8 cellular contexts compared by ENCODE assay signal in the genomic region with DNA sequence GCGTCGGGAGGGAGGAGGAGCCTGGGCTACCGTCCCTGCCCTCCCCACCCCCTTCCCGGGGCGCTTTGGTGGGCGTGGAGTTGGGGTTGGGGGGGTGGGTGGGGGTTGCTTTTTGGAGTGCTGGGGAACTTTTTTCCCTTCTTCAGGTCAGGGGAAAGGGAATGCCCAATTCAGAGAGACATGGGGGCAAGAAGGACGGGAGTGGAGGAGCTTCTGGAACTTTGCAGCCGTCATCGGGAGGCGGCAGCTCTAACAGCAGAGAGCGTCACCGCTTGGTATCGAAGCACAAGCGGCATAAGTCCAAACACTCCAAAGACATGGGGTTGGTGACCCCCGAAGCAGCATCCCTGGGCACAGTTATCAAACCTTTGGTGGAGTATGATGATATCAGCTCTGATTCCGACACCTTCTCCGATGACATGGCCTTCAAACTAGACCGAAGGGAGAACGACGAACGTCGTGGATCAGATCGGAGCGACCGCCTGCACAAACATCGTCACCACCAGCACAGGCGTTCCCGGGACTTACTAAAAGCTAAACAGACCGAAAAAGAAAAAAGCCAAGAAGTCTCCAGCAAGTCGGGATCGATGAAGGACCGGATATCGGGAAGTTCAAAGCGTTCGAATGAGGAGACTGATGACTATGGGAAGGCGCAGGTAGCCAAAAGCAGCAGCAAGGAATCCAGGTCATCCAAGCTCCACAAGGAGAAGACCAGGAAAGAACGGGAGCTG. TPM values are rescaled to one million over a fixed set of nuclear protein-coding genes. Genes with fewer than 3 reads are reported as not detected.
DNase-seq lines count a peak whose midpoint lies in the region; ATAC-seq and TF ChIP-seq lines count a peak whose summit lies in the region.

No MANE protein-coding gene starts in this region.

- WGBS in stomach, 5 donors: 0 to 1% (median 0%) methylated on average over 28 to 37 of the region's 37 CpGs

- no peak for TF ChIP-seq POLR2A in stomach (IDR thresholded peaks at IDR 0.05)

- peak overlapping the region; percentile 98 for H3K4me3 ChIP-seq in AG04450 (ENCODE audit: low read depth, low read length)
- H3K4me3 ChIP-seq in effector memory CD4-positive, alpha-beta T cell (ENCODE audit: insufficient read depth, low read depth, low read length, poor library complexity, severe bottlenecking): peak overlapping the region; percentile 88
- H3K4me3 ChIP-seq in stomach: peak overlapping the region; percentile 75 to 98 (median 96)

- peaks cover 4% of the 10 kb centered on the region for H3K36me3 ChIP-seq in effector memory CD4-positive, alpha-beta T cell (ENCODE audit: control insufficient read depth, insufficient read depth, low read length)
- H3K36me3 ChIP-seq in stomach: peaks cover 0 to 11% (median under 1%) of the 10 kb centered on the region in 4 donors

- peaks cover 16% of the 10 kb centered on the region for H3K4me1 ChIP-seq in effector memory CD4-positive, alpha-beta T cell (ENCODE audit: control insufficient read depth, insufficient read depth, low read length, poor library complexity, severe bottlenecking)
- H3K4me1 ChIP-seq in stomach: peaks cover 21 to 46% (median 38%) of the 10 kb centered on the region in 4 donors

- H3K9me3 Mint-ChIP-seq in WTC11 (no peaks in the 10 kb centered on the region), memory B cell (peaks cover 1% of the 10 kb centered on the region)

- intact Hi-C loops in stomach (cut with DNase I; ENCODE audit: low total_unique reads): no loop called here

- TF ChIP-seq CTCF in AG04450 (IDR thresholded peaks at IDR 0.05; ENCODE audit: low read depth, low read length) (no peak), WTC11 (IDR thresholded peaks at IDR 0.05) (no peak), stomach (IDR thresholded peaks at IDR 0.05) (no peak)

- H3K36me3 Mint-ChIP-seq in WTC11 (peaks cover under 1% of the 10 kb centered on the region; the same call in 1 of the 2 replicates), memory B cell (peaks cover 8% of the 10 kb centered on the region)

- H3K4me1 Mint-ChIP-seq in WTC11: peaks cover 26% of the 10 kb centered on the region
- peaks cover 18% of the 10 kb centered on the region for H3K4me1 Mint-ChIP-seq in memory B cell

- POLR2A ChIA-PET in AG04450 (lab: Yijun Ruan, JAX) (interaction anchor here (0.6 to 2.3 kb wide), 3 partner anchors 11 to 43 kb away, joined by 3 to 45 read pairs (median 6); a partner anchor contains a TSS), WTC11 (lab: Charles Lee) (interaction anchor here (1.0 to 2.2 kb wide), 4 partner anchors 9 to 227 kb away, joined by 3 to 23 read pairs (median 4); a partner anchor contains a TSS)

- peak overlapping the region; percentile 93 for H3K4me3 Mint-ChIP-seq in WTC11
- H3K4me3 Mint-ChIP-seq in memory B cell: peak overlapping the region; percentile 94

- H3K27me3 ChIP-seq in AG04450 (ENCODE audit: control insufficient read depth, insufficient read depth, low read length): no peaks in the 10 kb centered on the region
- H3K27me3 ChIP-seq in effector memory CD4-positive, alpha-beta T cell (replicated peaks; ENCODE audit: control insufficient read depth, insufficient read depth, low read length, poor library complexity, severe bottlenecking): no peaks in the 10 kb centered on the region
- H3K27me3 ChIP-seq in stomach: no peaks in the 10 kb centered on the region

- no peak for DNase-seq in AG04450 (ENCODE audit: low read depth, low spot score)
- peak; percentile 9 for DNase-seq in WTC11 (ENCODE audit: low spot score)
- no peak for DNase-seq in effector memory CD4-positive, alpha-beta T cell
- no peak for DNase-seq in memory B cell (ENCODE audit: low spot score in 2 of 2)
- peak; percentile 28 for DNase-seq in stomach
- no peak for DNase-seq in NCI-H2171 treated with DMSO at 0.1 percent for 48 hours (lab: John Stamatoyannopoulos, UW)

- H3K27me3 Mint-ChIP-seq in WTC11 (ENCODE audit: low read depth): no peaks in the 10 kb centered on the region; the same call in 1 of the 2 replicates
- H3K27me3 Mint-ChIP-seq in memory B cell: no peaks in the 10 kb centered on the region

- H3K27ac ChIP-seq in AG04450 (ENCODE audit: low read depth, low read length) (peak overlapping the region; percentile 99), stomach (peak overlapping the region; percentile 98 to 100 (median 99))
- H3K27ac ChIP-seq in effector memory CD4-positive, alpha-beta T cell (ENCODE audit: insufficient read depth, low read length, poor library complexity, severe bottlenecking): peak overlapping the region; percentile 91

- H3K27ac Mint-ChIP-seq in WTC11 (peak overlapping the region; percentile 99), memory B cell (peak overlapping the region; percentile 97)

- no peak for TF ChIP-seq EP300 in stomach (IDR thresholded peaks at IDR 0.05)

- CTCF ChIA-PET in AG04450 (lab: Charles Lee): interaction anchor here (1.7 kb wide), 1 partner anchor 191 kb away, joined by 6 read pairs; no protein-coding TSS in a partner anchor
- CTCF ChIA-PET in WTC11 (lab: Charles Lee): interaction anchor here (0.9 to 2.0 kb wide), 9 partner anchors 11 to 227 kb away, joined by 3 to 16 read pairs (median 5); a partner anchor contains a TSS

- H3K9me3 ChIP-seq in AG04450 (ENCODE audit: control insufficient read depth, insufficient read depth, low read length): peaks cover 10% of the 10 kb centered on the region; the same call in 1 of the 2 replicates
- H3K9me3 ChIP-seq in effector memory CD4-positive, alpha-beta T cell (ENCODE audit: control insufficient read depth, low read length): no peaks in the 10 kb centered on the region
- no peaks in the 10 kb centered on the region for H3K9me3 ChIP-seq in stomach

- peak; percentile 42 for ATAC-seq in GM18867 (IDR thresholded peaks at IDR 0.05; ENCODE audit: unreplicated experiment)
- peak; percentile 16 for ATAC-seq in HG03469 (IDR thresholded peaks at IDR 0.05; ENCODE audit: unreplicated experiment)
- ATAC-seq in WTC11: peak; percentile 61; the same call in 1 of the 2 replicates
- peak; percentile 66 for ATAC-seq in memory B cell (ENCODE audit: low read depth)

TF ChIP-seq in WTC11, 78 proteins besides CTCF, POLR2A, EP300 and RAD21:
- TF ChIP-seq, protein P1, sequence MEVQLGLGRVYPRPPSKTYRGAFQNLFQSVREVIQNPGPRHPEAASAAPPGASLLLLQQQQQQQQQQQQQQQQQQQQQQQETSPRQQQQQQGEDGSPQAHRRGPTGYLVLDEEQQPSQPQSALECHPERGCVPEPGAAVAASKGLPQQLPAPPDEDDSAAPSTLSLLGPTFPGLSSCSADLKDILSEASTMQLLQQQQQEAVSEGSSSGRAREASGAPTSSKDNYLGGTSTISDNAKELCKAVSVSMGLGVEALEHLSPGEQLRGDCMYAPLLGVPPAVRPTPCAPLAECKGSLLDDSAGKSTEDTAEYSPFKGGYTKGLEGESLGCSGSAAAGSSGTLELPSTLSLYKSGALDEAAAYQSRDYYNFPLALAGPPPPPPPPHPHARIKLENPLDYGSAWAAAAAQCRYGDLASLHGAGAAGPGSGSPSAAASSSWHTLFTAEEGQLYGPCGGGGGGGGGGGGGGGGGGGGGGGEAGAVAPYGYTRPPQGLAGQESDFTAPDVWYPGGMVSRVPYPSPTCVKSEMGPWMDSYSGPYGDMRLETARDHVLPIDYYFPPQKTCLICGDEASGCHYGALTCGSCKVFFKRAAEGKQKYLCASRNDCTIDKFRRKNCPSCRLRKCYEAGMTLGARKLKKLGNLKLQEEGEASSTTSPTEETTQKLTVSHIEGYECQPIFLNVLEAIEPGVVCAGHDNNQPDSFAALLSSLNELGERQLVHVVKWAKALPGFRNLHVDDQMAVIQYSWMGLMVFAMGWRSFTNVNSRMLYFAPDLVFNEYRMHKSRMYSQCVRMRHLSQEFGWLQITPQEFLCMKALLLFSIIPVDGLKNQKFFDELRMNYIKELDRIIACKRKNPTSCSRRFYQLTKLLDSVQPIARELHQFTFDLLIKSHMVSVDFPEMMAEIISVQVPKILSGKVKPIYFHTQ (CRISPR knock-in tag; IDR thresholded peaks at IDR 0.05): peak; percentile 29; the same call in 1 of the 2 replicates
- no peak for TF ChIP-seq NR1H2 (CRISPR knock-in tag; IDR thresholded peaks at IDR 0.05)

RNA-seq across cellular contexts. Expression of a gene that starts 0.8 kb away (rescaled TPM):
- polyA plus RNA-seq in AG04450 (2011; rRNA removed): 21.7 and 24.3 TPM in 2 replicates
- polyA minus RNA-seq in AG04450 (2011; rRNA and poly(A)+ RNA removed): 48.2 and 57.2 TPM in 2 replicates
- total RNA-seq in WTC11 (2021): 58.4 to 61.6 TPM (median 59.5 TPM) in 3 replicates
- 10 to 100 TPM; 25.8 to 66.5 (median 45.6) TPM for total RNA-seq in stomach
- 1 to 10 TPM; 5.1 to 5.5 (median 5.2) TPM for polyA plus RNA-seq in stomach

RNA-seq across cellular contexts. Expression of a gene that starts 11.0 kb away (rescaled TPM):
- polyA plus RNA-seq in AG04450 (2011; rRNA removed) (36.9 and 43.9 TPM in 2 replicates), stomach (1 to 10 TPM; 5.1 to 7.4 (median 6.9) TPM)
- polyA minus RNA-seq in AG04450 (2011; rRNA and poly(A)+ RNA removed): 38.6 and 48.5 TPM in 2 replicates
- total RNA-seq in WTC11 (2021) (47.0 to 50.4 TPM (median 47.9 TPM) in 3 replicates), stomach (10 to 100 TPM in 4 of 5 donors, 1 to 10 TPM in 1; 6.4 to 48.7 (median 19.7) TPM)

Comparison
In these comparisons a context has a peak if more than half of its experiments do, and no peak if none do; other contexts are left out.
1. DNase-seq: peak in WTC11 (single experiment) and stomach (single experiment); none in AG04450 (single experiment), effector memory CD4-positive, alpha-beta T cell (0 of 3), memory B cell (0 of 2) and NCI-H2171 treated with DMSO at 0.1 percent for 48 hours (single experiment).
2. ATAC-seq: peak in every context shown above with its lines; median percentile 66 in memory B cell; 61 in WTC11; 42 in GM18867; 16 in HG03469.
3. Peak in every context shown above with its lines, with median percentiles within 50 percentile points of each other: H3K27ac ChIP-seq and H3K4me3 ChIP-seq.